In genomic region chr10:72262019-72262404, GRCh38 we compare ENCODE assay signal across 1 cellular context.
TF ChIP-seq lines count a peak whose summit lies in the region.

No MANE protein-coding gene starts in this region.

TF ChIP-seq in HepG2, 621 proteins besides CTCF, POLR2A, EP300 and RAD21:
- TF ChIP-seq ZBTB38 (CRISPR knock-in tag; IDR thresholded peaks at IDR 0.05) (peak; percentile 38; the same call in 1 of the 2 replicates), ZNF770 (CRISPR knock-in tag; IDR thresholded peaks at IDR 0.05) (peak; percentile 32; the same call in 1 of the 2 replicates)
